30 cellular contexts compared by ENCODE assay signal in genomic region chr17:41111151-41111885, GRCh38. TPM values are rescaled to one million over a fixed set of nuclear protein-coding genes. Genes with fewer than 3 reads are reported as not detected.
"Had no signal": no experiment of that assay in that cellular context is flagged by ENCODE, and none has a peak within 500 bp of the region (broad histone marks: within the 10 kb centered on the region; RNA-seq: fewer than 3 reads in every experiment).

No MANE protein-coding gene starts in this region.

- H3K4me1 ChIP-seq: ascending aorta, left lung, psoas muscle, right atrium auricular region, tibial artery had no signal

- H3K9me3 Mint-ChIP-seq: immature natural killer cell; natural killer cell treated with Interleukin-12 subunit alpha and Interleukin-12 subunit beta and Interleukin-15 and Interleukin-18, amount 100 ng/mL, for 72 hours had no signal

- H3K4me3 Mint-ChIP-seq: activated CD4-positive, alpha-beta T cell treated with anti-CD3 and anti-CD28 coated beads, Interleukin-2, amount 10 ng/mL, durations not matched to agents 24 days and 14 days; activated CD8-positive, alpha-beta memory T cell treated with anti-CD3 and anti-CD28 coated beads, Interleukin-2, amount 10 ng/mL, durations not matched to agents 7 days and 5 days; activated CD8-positive, alpha-beta T cell treated with anti-CD3 and anti-CD28 coated beads for 36 hours; immature natural killer cell; natural killer cell treated with Interleukin-12 subunit alpha and Interleukin-12 subunit beta and Interleukin-15 and Interleukin-18, amount 100 ng/mL, for 72 hours; stimulated activated naive CD8-positive, alpha-beta T cell treated with anti-CD3 and anti-CD28 coated beads, Interleukin-15, Interleukin-2, amounts not matched to agents 100 ng/mL and 50 ng/mL, for 24 hours; T-helper 2 cell treated with Interferon-gamma antibody and Interleukin-4, amounts not matched to agents 5 μg/mL and 100 μg/mL, for 36 hours had no signal

- H3K4me1 Mint-ChIP-seq: activated CD4-positive, alpha-beta T cell treated with anti-CD3 and anti-CD28 coated beads, Interleukin-2, amount 10 ng/mL, durations not matched to agents 24 days and 14 days; immature natural killer cell had no signal

- H3K27ac Mint-ChIP-seq: activated CD4-positive, alpha-beta T cell treated with anti-CD3 and anti-CD28 coated beads, Interleukin-2, amount 10 ng/mL, durations not matched to agents 24 days and 14 days; activated CD8-positive, alpha-beta memory T cell treated with anti-CD3 and anti-CD28 coated beads, Interleukin-2, amount 10 ng/mL, durations not matched to agents 7 days and 5 days; activated CD8-positive, alpha-beta T cell treated with anti-CD3 and anti-CD28 coated beads for 36 hours; immature natural killer cell; natural killer cell treated with Interleukin-12 subunit alpha and Interleukin-12 subunit beta and Interleukin-15 and Interleukin-18, amount 100 ng/mL, for 72 hours; stimulated activated naive CD8-positive, alpha-beta T cell treated with anti-CD3 and anti-CD28 coated beads, Interleukin-15, Interleukin-2, amounts not matched to agents 100 ng/mL and 50 ng/mL, for 24 hours; T-helper 2 cell treated with Interferon-gamma antibody and Interleukin-4, amounts not matched to agents 5 μg/mL and 100 μg/mL, for 36 hours had no signal

- FAIRE-seq: colon had no signal

- H3K36me3 ChIP-seq: ascending aorta, brain microvascular endothelial cell, left lung, ovary, right atrium auricular region, tibial artery had no signal

- H3K36me3 Mint-ChIP-seq: immature natural killer cell; natural killer cell treated with Interleukin-12 subunit alpha and Interleukin-12 subunit beta and Interleukin-15 and Interleukin-18, amount 100 ng/mL, for 72 hours had no signal

- H3K27me3 ChIP-seq: ascending aorta, brain microvascular endothelial cell, ovary, right atrium auricular region, tibial artery had no signal

- H3K9me3 ChIP-seq: ascending aorta, left lung, ovary, psoas muscle, right atrium auricular region, tibial artery had no signal

- H3K27ac ChIP-seq: ascending aorta, brain microvascular endothelial cell, left lung, ovary, psoas muscle, right atrium auricular region, tibial artery, VCaP had no signal

- DNase-seq: activated CD4-positive, alpha-beta T cell treated with anti-CD3 and anti-CD28 coated beads, Interleukin-2, amount 10 ng/mL, durations not matched to agents 24 days and 14 days; activated CD8-positive, alpha-beta memory T cell treated with anti-CD3 and anti-CD28 coated beads, Interleukin-2, amount 10 ng/mL, durations not matched to agents 7 days and 5 days; activated CD8-positive, alpha-beta T cell treated with anti-CD3 and anti-CD28 coated beads for 36 hours; activated effector memory CD4-positive, alpha-beta T cell treated with anti-CD3 and anti-CD28 coated beads, Interleukin-2, amount 50 U/mL, for 16 hours; activated naive CD4-positive, alpha-beta T cell treated with anti-CD3 and anti-CD28 coated beads, Interleukin-2, amount 50 U/mL, for 16 hours; activated T-cell treated with anti-CD3 and anti-CD28 coated beads for 4 hours; brain microvascular endothelial cell; central memory CD4-positive, alpha-beta T cell; effector memory CD4-positive, alpha-beta T cell; foreskin melanocyte; immature natural killer cell; left lung; ovary; psoas muscle; stimulated activated CD4-positive, alpha-beta T cell treated with anti-CD3 and anti-CD28 coated beads, Interleukin-1b, Interleukin-23, amount 100 ng/mL, for 48 hours; tibial artery had no signal

- ATAC-seq: activated CD4-positive, CD25-positive, alpha-beta regulatory T cell treated with anti-CD3 and anti-CD28 coated beads, Interleukin-2, amount 50 U/mL, for 24 hours; activated CD8-positive, alpha-beta memory T cell treated with anti-CD3 and anti-CD28 coated beads, Interleukin-2, amount 10 ng/mL, durations not matched to agents 7 days and 5 days; activated CD8-positive, alpha-beta T cell treated with anti-CD3 and anti-CD28 coated beads for 36 hours; left lung; natural killer cell treated with Interleukin-12 subunit alpha and Interleukin-12 subunit beta and Interleukin-15 and Interleukin-18, amount 100 ng/mL, for 72 hours; psoas muscle had no signal

- H3K4me3 ChIP-seq: ascending aorta, left lung, lung, ovary, psoas muscle, right atrium auricular region, tibial artery had no signal

RNA-seq across cellular contexts. Expression of gene KRTAP4-9, which starts 6.1 kb away (rescaled TPM):
- total RNA-seq: activated CD4-positive, alpha-beta T cell treated with anti-CD3 and anti-CD28 coated beads, Interleukin-2, amount 10 ng/mL, durations not matched to agents 24 days and 14 days; activated CD8-positive, alpha-beta memory T cell treated with anti-CD3 and anti-CD28 coated beads, Interleukin-2, amount 10 ng/mL, durations not matched to agents 7 days and 5 days; activated CD8-positive, alpha-beta T cell treated with anti-CD3 and anti-CD28 coated beads for 36 hours; ascending aorta; dermis microvascular lymphatic vessel endothelial cell; left lung; lung; natural killer cell treated with Interleukin-12 subunit alpha and Interleukin-12 subunit beta and Interleukin-15 and Interleukin-18, amount 100 ng/mL, for 72 hours; ovary; psoas muscle; right atrium auricular region; skeletal muscle tissue; ureter had no signal
- polyA plus RNA-seq: adipose tissue, esophagus, immature natural killer cell, lung, ovary, psoas muscle had no signal

RNA-seq across cellular contexts. Expression of gene KRTAP4-11, which starts 6.9 kb away (rescaled TPM):
- total RNA-seq: activated CD4-positive, alpha-beta T cell treated with anti-CD3 and anti-CD28 coated beads, Interleukin-2, amount 10 ng/mL, durations not matched to agents 24 days and 14 days; activated CD8-positive, alpha-beta memory T cell treated with anti-CD3 and anti-CD28 coated beads, Interleukin-2, amount 10 ng/mL, durations not matched to agents 7 days and 5 days; activated CD8-positive, alpha-beta T cell treated with anti-CD3 and anti-CD28 coated beads for 36 hours; ascending aorta; dermis microvascular lymphatic vessel endothelial cell; left lung; natural killer cell treated with Interleukin-12 subunit alpha and Interleukin-12 subunit beta and Interleukin-15 and Interleukin-18, amount 100 ng/mL, for 72 hours; ovary; psoas muscle; right atrium auricular region; skeletal muscle tissue; ureter had no signal
- polyA plus RNA-seq: adipose tissue, esophagus, immature natural killer cell, lung, ovary, psoas muscle had no signal

RNA-seq across cellular contexts. Expression of gene KRTAP4-16, which starts 9.3 kb away (rescaled TPM):
- total RNA-seq: activated CD4-positive, alpha-beta T cell treated with anti-CD3 and anti-CD28 coated beads, Interleukin-2, amount 10 ng/mL, durations not matched to agents 24 days and 14 days; activated CD8-positive, alpha-beta memory T cell treated with anti-CD3 and anti-CD28 coated beads, Interleukin-2, amount 10 ng/mL, durations not matched to agents 7 days and 5 days; activated CD8-positive, alpha-beta T cell treated with anti-CD3 and anti-CD28 coated beads for 36 hours; ascending aorta; dermis microvascular lymphatic vessel endothelial cell; left lung; lung; natural killer cell treated with Interleukin-12 subunit alpha and Interleukin-12 subunit beta and Interleukin-15 and Interleukin-18, amount 100 ng/mL, for 72 hours; ovary; psoas muscle; right atrium auricular region; skeletal muscle tissue; ureter had no signal
- polyA plus RNA-seq: adipose tissue, esophagus, immature natural killer cell, lung, ovary, psoas muscle had no signal

RNA-seq across cellular contexts. Expression of gene KRTAP4-12, which starts 12.7 kb away (rescaled TPM):
- total RNA-seq: activated CD4-positive, alpha-beta T cell treated with anti-CD3 and anti-CD28 coated beads, Interleukin-2, amount 10 ng/mL, durations not matched to agents 24 days and 14 days; activated CD8-positive, alpha-beta memory T cell treated with anti-CD3 and anti-CD28 coated beads, Interleukin-2, amount 10 ng/mL, durations not matched to agents 7 days and 5 days; activated CD8-positive, alpha-beta T cell treated with anti-CD3 and anti-CD28 coated beads for 36 hours; ascending aorta; dermis microvascular lymphatic vessel endothelial cell; left lung; lung; natural killer cell treated with Interleukin-12 subunit alpha and Interleukin-12 subunit beta and Interleukin-15 and Interleukin-18, amount 100 ng/mL, for 72 hours; ovary; psoas muscle; right atrium auricular region; skeletal muscle tissue; ureter had no signal
- polyA plus RNA-seq: adipose tissue, esophagus, immature natural killer cell, lung, ovary, psoas muscle had no signal

RNA-seq across cellular contexts. Expression of gene KRTAP4-8, which starts 13.4 kb away (rescaled TPM):
- total RNA-seq: activated CD4-positive, alpha-beta T cell treated with anti-CD3 and anti-CD28 coated beads, Interleukin-2, amount 10 ng/mL, durations not matched to agents 24 days and 14 days; activated CD8-positive, alpha-beta memory T cell treated with anti-CD3 and anti-CD28 coated beads, Interleukin-2, amount 10 ng/mL, durations not matched to agents 7 days and 5 days; activated CD8-positive, alpha-beta T cell treated with anti-CD3 and anti-CD28 coated beads for 36 hours; ascending aorta; dermis microvascular lymphatic vessel endothelial cell; left lung; lung; natural killer cell treated with Interleukin-12 subunit alpha and Interleukin-12 subunit beta and Interleukin-15 and Interleukin-18, amount 100 ng/mL, for 72 hours; ovary; psoas muscle; right atrium auricular region; skeletal muscle tissue; ureter had no signal
- polyA plus RNA-seq: adipose tissue, esophagus, immature natural killer cell, lung, ovary, psoas muscle had no signal
